In genomic region chr20:44480097-44480496, GRCh38 we compare ENCODE assay signal across 13 cellular contexts. TPM values are rescaled to one million over a fixed set of nuclear protein-coding genes. Genes with fewer than 3 reads are reported as not detected.
DNase-seq lines count a peak whose midpoint lies in the region; ATAC-seq and TF ChIP-seq lines count a peak whose summit lies in the region.
"Had no signal": no experiment of that assay in that cellular context is flagged by ENCODE, and none has a peak within 500 bp of the region (broad histone marks: within the 10 kb centered on the region; RNA-seq: fewer than 3 reads in every experiment).

No MANE protein-coding gene starts in this region.

- H3K9me3 ChIP-seq in CD8-positive, alpha-beta T cell (ENCODE audit: low read length): no peaks in the 10 kb centered on the region
- no peaks in the 10 kb centered on the region for H3K9me3 ChIP-seq in OCI-LY7 (ENCODE audit: low read length)
- no peaks in the 10 kb centered on the region for H3K9me3 ChIP-seq in right lobe of liver
- H3K9me3 ChIP-seq in MG63: no peaks in the 10 kb centered on the region

- WGBS in right lobe of liver (ENCODE audit: insufficient coverage, low coverage, low lambda C conversion rate, missing lambda C conversion rate): 36% methylated on average over 3 of the region's 18 CpGs

- POLR2A ChIA-PET in CD8-positive, alpha-beta T cell (lab: Charles Lee): no interaction called here
- POLR2A ChIA-PET in OCI-LY7 (lab: Charles Lee): no interaction called here

- H3K4me3 ChIP-seq in CD8-positive, alpha-beta T cell (ENCODE audit: low read depth, low read length): no peak overlapping the region
- H3K4me3 ChIP-seq in OCI-LY7 (ENCODE audit: low read depth, low read length, poor library complexity, severe bottlenecking) (no peak overlapping the region), right lobe of liver (peak overlapping the region in 2 of 3 donors; percentile 44 to 55), MG63 (no peak overlapping the region)

- H3K27ac ChIP-seq in CD8-positive, alpha-beta T cell (ENCODE audit: low read depth, low read length): no peak overlapping the region
- H3K27ac ChIP-seq in OCI-LY7 (ENCODE audit: low read depth, low read length, poor library complexity, severe bottlenecking) (no peak overlapping the region), right lobe of liver (peak overlapping the region in 2 of 3 donors; percentile 72 to 74)

- no TSS peak for BruUV-seq in OCI-LY7 (replicated peaks; lab: Mats Ljungman, UMichigan)

- TF ChIP-seq POLR2A in right lobe of liver (IDR thresholded peaks at IDR 0.05): no peak

- H3K79me2 ChIP-seq in OCI-LY7 (ENCODE audit: insufficient read depth, low read depth, low read length): peaks cover 12% of the 10 kb centered on the region; the same call in 1 of the 2 replicates

- CTCF ChIA-PET in CD8-positive, alpha-beta T cell (lab: Charles Lee): interaction anchor here (1.3 kb wide), 1 partner anchor 130 kb away, joined by 3 read pairs; no protein-coding TSS in a partner anchor
- CTCF ChIA-PET in OCI-LY7 (lab: Charles Lee; ENCODE audit: unreplicated experiment): no interaction called here

- H4K20me1 ChIP-seq in OCI-LY7 (ENCODE audit: insufficient read depth, low read length): no peaks in the 10 kb centered on the region

- H3K9me2 ChIP-seq in OCI-LY7 (ENCODE audit: insufficient read depth, low read length): no peaks in the 10 kb centered on the region

- H3K4me1 ChIP-seq in CD8-positive, alpha-beta T cell (ENCODE audit: insufficient read depth, low read length): peaks cover 13% of the 10 kb centered on the region
- H3K4me1 ChIP-seq in OCI-LY7 (ENCODE audit: insufficient read depth, low read length, poor library complexity, severe bottlenecking) (peaks cover 23% of the 10 kb centered on the region), right lobe of liver (peaks cover 0 to 57% (median 14%) of the 10 kb centered on the region in 4 donors)

- intact Hi-C loops in CD8-positive, alpha-beta T cell (cut with DNase I, micrococcal nuclease): no loop called here
- intact Hi-C loops in OCI-LY7 (cut with micrococcal nuclease; ENCODE audit: unreplicated experiment) (no loop called here), right lobe of liver (cut with DNase I) (loop anchor here in 1 of 2 donors (10.0 kb wide), 1 partner anchor 265 kb away; the partner anchor contains the start of gene OSER1)

- DNase-seq in CD8-positive, alpha-beta T cell: no peak
- DNase-seq in OCI-LY7 (ENCODE audit: low spot score): no peak
- no peak for DNase-seq in right lobe of liver
- DNase-seq in stimulated activated naive B cell treated with anti-CD40 and anti-IgM and Interleukin-4, amounts not matched to agents 10 μg/mL and 1 μg/mL and 100 μg/mL, for 72 hours: no peak
- no peak for DNase-seq in MG63
- DNase-seq in NCI-H2081 (lab: John Stamatoyannopoulos, UW): no peak
- no peak for DNase-seq in A172 (ENCODE audit: low spot score)
- DNase-seq: C1 segment of cervical spinal cord; CD4-positive, alpha-beta T cell; DMS79; EL; HCEC 1CT; HFFc6 had no signal

- no peaks in the 10 kb centered on the region for H3K27me3 ChIP-seq in CD8-positive, alpha-beta T cell (ENCODE audit: insufficient read depth, low read length)
- H3K27me3 ChIP-seq in right lobe of liver (no peaks in the 10 kb centered on the region), MG63 (no peaks in the 10 kb centered on the region)

- peaks cover 20% of the 10 kb centered on the region for H3K36me3 ChIP-seq in CD8-positive, alpha-beta T cell (ENCODE audit: insufficient read depth, low read length)
- H3K36me3 ChIP-seq in OCI-LY7 (ENCODE audit: insufficient read depth, low read length) (peaks cover 47% of the 10 kb centered on the region), right lobe of liver (peaks cover 0 to 16% (median 6%) of the 10 kb centered on the region in 4 donors), MG63 (peaks cover 32% of the 10 kb centered on the region)

- no peak for TF ChIP-seq CTCF in CD8-positive, alpha-beta T cell (IDR thresholded peaks at IDR 0.05)
- TF ChIP-seq CTCF in OCI-LY7 (conservative IDR thresholded peaks at IDR 0.05; ENCODE audit: low read length): no peak
- no peak for TF ChIP-seq CTCF in right lobe of liver (IDR thresholded peaks at IDR 0.05)

- H3K27me3 Mint-ChIP-seq in CD8-positive, alpha-beta T cell (ENCODE audit: low read depth): no peaks in the 10 kb centered on the region
- no peaks in the 10 kb centered on the region for H3K27me3 Mint-ChIP-seq in stimulated activated naive B cell treated with anti-CD40 and anti-IgM and Interleukin-4, amounts not matched to agents 10 μg/mL and 1 μg/mL and 100 μg/mL, for 72 hours
- H3K27me3 Mint-ChIP-seq: CD4-positive, alpha-beta T cell had no signal

- H3K4me3 Mint-ChIP-seq in CD8-positive, alpha-beta T cell: no peak overlapping the region
- peak overlapping the region; percentile 27 to 28 for H3K4me3 Mint-ChIP-seq in stimulated activated naive B cell treated with anti-CD40 and anti-IgM and Interleukin-4, amounts not matched to agents 10 μg/mL and 1 μg/mL and 100 μg/mL, for 72 hours
- H3K4me3 Mint-ChIP-seq: CD4-positive, alpha-beta T cell; HFFc6 had no signal

- H3K36me3 Mint-ChIP-seq in CD8-positive, alpha-beta T cell: peaks cover 49% of the 10 kb centered on the region
- peaks cover 33 to 54% of the 10 kb centered on the region in 2 donors for H3K36me3 Mint-ChIP-seq in stimulated activated naive B cell treated with anti-CD40 and anti-IgM and Interleukin-4, amounts not matched to agents 10 μg/mL and 1 μg/mL and 100 μg/mL, for 72 hours

- no peak overlapping the region for H2AFZ ChIP-seq in OCI-LY7 (ENCODE audit: low read length)

- H3K9me3 Mint-ChIP-seq in CD8-positive, alpha-beta T cell: no peaks in the 10 kb centered on the region
- no peaks in the 10 kb centered on the region for H3K9me3 Mint-ChIP-seq in stimulated activated naive B cell treated with anti-CD40 and anti-IgM and Interleukin-4, amounts not matched to agents 10 μg/mL and 1 μg/mL and 100 μg/mL, for 72 hours
- H3K9me3 Mint-ChIP-seq: CD4-positive, alpha-beta T cell; HFFc6 had no signal

- 0 out of 2 replicates have a peak overlapping the region, but pooled peaks have one; percentile 20 for H3K4me2 ChIP-seq in OCI-LY7 (ENCODE audit: low read length)

- H3K27ac Mint-ChIP-seq in CD8-positive, alpha-beta T cell: peak overlapping the region; percentile 32
- peak overlapping the region; percentile 52 for H3K27ac Mint-ChIP-seq in stimulated activated naive B cell treated with anti-CD40 and anti-IgM and Interleukin-4, amounts not matched to agents 10 μg/mL and 1 μg/mL and 100 μg/mL, for 72 hours
- H3K27ac Mint-ChIP-seq: CD4-positive, alpha-beta T cell; HFFc6 had no signal

- H3K4me1 Mint-ChIP-seq in CD8-positive, alpha-beta T cell (ENCODE audit: low read depth): peaks cover 27% of the 10 kb centered on the region
- H3K4me1 Mint-ChIP-seq in stimulated activated naive B cell treated with anti-CD40 and anti-IgM and Interleukin-4, amounts not matched to agents 10 μg/mL and 1 μg/mL and 100 μg/mL, for 72 hours: peaks cover 37 to 56% of the 10 kb centered on the region in 2 donors

- ATAC-seq in CD8-positive, alpha-beta T cell: no peak
- ATAC-seq in right lobe of liver: peak in 2 of 4 donors; percentile 4 to 5
- no peak for ATAC-seq in stimulated activated naive B cell treated with anti-CD40 and anti-IgM and Interleukin-4, amounts not matched to agents 10 μg/mL and 1 μg/mL and 100 μg/mL, for 72 hours (replicated peaks)

RNA-seq across cellular contexts. Expression of gene TTPAL, which starts 4.4 kb away (rescaled TPM):
- total RNA-seq in CD8-positive, alpha-beta T cell: 10 to 100 TPM; 12.3 TPM
- 3.2 and 5.6 TPM in 2 replicates for total RNA-seq in OCI-LY7 (2014; rRNA removed; shearing (Covaris generic))
- total RNA-seq in OCI-LY7 (2022): 18.8 and 19.8 TPM in 2 replicates
- total RNA-seq in right lobe of liver: 100 to 1,000 TPM in 1 of 6 experiments, 10 to 100 TPM in 5; 18.0 to 102 (median 28.7) TPM
- 5.8 and 12.9 TPM in 2 replicates for total RNA-seq in MG63 (2014; rRNA removed; shearing (Covaris generic); ENCODE audit: low replicate concordance)
- total RNA-seq in A172 (2014; rRNA removed; shearing (Covaris generic)): 9.8 and 10.9 TPM in 2 replicates

RNA-seq across cellular contexts. Expression of gene SERINC3, which starts 41.8 kb away (rescaled TPM):
- 10 to 100 TPM; 39.0 to 46.0 TPM for total RNA-seq in CD8-positive, alpha-beta T cell
- total RNA-seq in OCI-LY7 (2014; rRNA removed; shearing (Covaris generic)): 19.3 and 24.4 TPM in 2 replicates
- total RNA-seq in OCI-LY7 (2022): 55.4 and 62.7 TPM in 2 replicates
- total RNA-seq in right lobe of liver: 10 to 100 TPM; 42.2 to 77.5 (median 58.5) TPM
- 54.8 and 78.9 TPM in 2 replicates for total RNA-seq in MG63 (2014; rRNA removed; shearing (Covaris generic); ENCODE audit: low replicate concordance)
- 88.0 and 103 TPM in 2 replicates for total RNA-seq in A172 (2014; rRNA removed; shearing (Covaris generic))

Comparison
In these comparisons a context has a peak if more than half of its experiments do, and no peak if none do; other contexts are left out.
1. H3K27ac ChIP-seq: peak in right lobe of liver (2 of 3); none in CD8-positive, alpha-beta T cell (single experiment) and OCI-LY7 (single experiment).
2. H3K4me3 ChIP-seq: peak in right lobe of liver (2 of 3); none in CD8-positive, alpha-beta T cell (single experiment), OCI-LY7 (single experiment) and MG63 (single experiment).